In genomic region chr1:220243947-220244346, GRCh38 we compare ENCODE assay signal across 14 cellular contexts.
"Had no signal": no experiment of that assay in that cellular context is flagged by ENCODE, and none has a peak within 500 bp of the region (broad histone marks: within the 10 kb centered on the region; RNA-seq: fewer than 3 reads in every experiment).

No MANE protein-coding gene starts in this region.

- H3K27me3 Mint-ChIP-seq: activated CD4-positive, alpha-beta memory T cell treated with anti-CD3 and anti-CD28 coated beads for 36 hours; activated naive CD8-positive, alpha-beta T cell; dendritic cell treated with granulocyte-macrophage colony-stimulating factor and Interleukin-4, amounts not matched to agents 40 ng/mL and 50 ng/mL, for 4 days had no signal

- H3K27ac Mint-ChIP-seq: activated CD4-positive, alpha-beta memory T cell treated with anti-CD3 and anti-CD28 coated beads for 36 hours; activated naive CD8-positive, alpha-beta T cell; dendritic cell treated with granulocyte-macrophage colony-stimulating factor and Interleukin-4, amounts not matched to agents 40 ng/mL and 50 ng/mL, for 4 days; neural progenitor cell had no signal

- H3K4me3 Mint-ChIP-seq: activated CD4-positive, alpha-beta memory T cell treated with anti-CD3 and anti-CD28 coated beads for 36 hours; activated naive CD8-positive, alpha-beta T cell; dendritic cell treated with granulocyte-macrophage colony-stimulating factor and Interleukin-4, amounts not matched to agents 40 ng/mL and 50 ng/mL, for 4 days; neural progenitor cell had no signal

- H3K4me1 Mint-ChIP-seq: neural progenitor cell had no signal

- ATAC-seq: left ventricle myocardium superior; stimulated activated naive CD8-positive, alpha-beta T cell treated with anti-CD3 and anti-CD28 coated beads, Interleukin-15, Interleukin-2, amounts not matched to agents 100 U/mL and 50 U/mL, for 24 hours had no signal

- DNase-seq: activated CD4-positive, alpha-beta memory T cell treated with anti-CD3 and anti-CD28 coated beads for 36 hours; amniotic stem cell; effector CD8-positive, alpha-beta T cell; left ventricle myocardium superior; stimulated activated CD4-positive, alpha-beta T cell treated with anti-CD3 and anti-CD28 coated beads, Interleukin-12 subunit alpha, Interleukin-12 subunit beta, amount 100 ng/mL, for 4 hours; stimulated activated CD4-positive, alpha-beta T cell treated with anti-CD3 and anti-CD28 coated beads, Interleukin-1b, Interleukin-23, amount 100 ng/mL, for 48 hours; stimulated activated CD8-positive, alpha-beta memory T cell treated with anti-CD3 and anti-CD28 coated beads, Interleukin-4, amount 100 ng/mL, for 48 hours; stimulated activated naive CD8-positive, alpha-beta T cell treated with anti-CD3 and anti-CD28 coated beads, Interleukin-15, Interleukin-2, amounts not matched to agents 100 U/mL and 50 U/mL, for 24 hours; substantia nigra; T1000; WERI-Rb-1 had no signal
